ENCODE assay signal across 22 cellular contexts in genomic region chr11:105236631-105237030, GRCh38.
DNase-seq lines count a peak whose midpoint lies in the region; ATAC-seq and TF ChIP-seq lines count a peak whose summit lies in the region.
"Had no signal": no experiment of that assay in that cellular context is flagged by ENCODE, and none has a peak within 500 bp of the region (broad histone marks: within the 10 kb centered on the region; RNA-seq: fewer than 3 reads in every experiment).

No MANE protein-coding gene starts in this region.

- H3K4me3 ChIP-seq in astrocyte of the cerebellum (ENCODE audit: low read depth, low read length) (no peak overlapping the region), prostate gland (no peak overlapping the region)
- H3K4me3 ChIP-seq: A549, dorsolateral prefrontal cortex, pancreas, right lobe of liver, testis had no signal

- H3K27ac Mint-ChIP-seq in HFFc6, result peak overlapping the region; percentile 47
- H3K27ac Mint-ChIP-seq: activated CD4-positive, alpha-beta T cell treated with anti-CD3 and anti-CD28 coated beads, Interleukin-2, amount 10 ng/mL, durations not matched to agents 24 days and 14 days; natural killer cell; stimulated activated effector memory CD8-positive, alpha-beta T cell treated with anti-CD3 and anti-CD28 coated beads, Interleukin-12 subunit alpha, Interleukin-12 subunit beta, amount 100 ng/mL, for 72 hours had no signal

- H3K9me3 Mint-ChIP-seq in HFFc6, result no peaks in the 10 kb centered on the region
- H3K9me3 Mint-ChIP-seq: activated CD4-positive, alpha-beta T cell treated with anti-CD3 and anti-CD28 coated beads, Interleukin-2, amount 10 ng/mL, durations not matched to agents 24 days and 14 days; stimulated activated effector memory CD8-positive, alpha-beta T cell treated with anti-CD3 and anti-CD28 coated beads, Interleukin-12 subunit alpha, Interleukin-12 subunit beta, amount 100 ng/mL, for 72 hours had no signal

- H3K4me1 Mint-ChIP-seq in HFFc6 (ENCODE audit: low read depth), result peaks cover 27% of the 10 kb centered on the region
- H3K4me1 Mint-ChIP-seq: activated CD4-positive, alpha-beta T cell treated with anti-CD3 and anti-CD28 coated beads, Interleukin-2, amount 10 ng/mL, durations not matched to agents 24 days and 14 days; H9; natural killer cell; stimulated activated effector memory CD8-positive, alpha-beta T cell treated with anti-CD3 and anti-CD28 coated beads, Interleukin-12 subunit alpha, Interleukin-12 subunit beta, amount 100 ng/mL, for 72 hours had no signal

- in situ Hi-C loops in astrocyte of the cerebellum (cut with HindIII; ENCODE audit: low sequenced_read_pairs), result no loop called here
- in situ Hi-C loops in GM13977 (cut with MboI; ENCODE audit: low pct_unique_long_range_greater_than_20kb, low sequenced_read_pairs, unreplicated experiment), result no loop called here

- H3K36me3 ChIP-seq in prostate gland, result no peaks in the 10 kb centered on the region
- H3K36me3 ChIP-seq: pancreas, right lobe of liver had no signal

- no peaks in the 10 kb centered on the region for H3K27me3 ChIP-seq in prostate gland (replicated peaks; ENCODE audit: insufficient read depth)
- H3K27me3 ChIP-seq: dorsolateral prefrontal cortex, pancreas, right lobe of liver, testis had no signal

- ATAC-seq in GM21528 (IDR thresholded peaks at IDR 0.05; ENCODE audit: low FRiP score, unreplicated experiment), result no peak
- ATAC-seq: A549; HepG2; left colon; natural killer cell; pancreas; right lobe of liver; stimulated activated effector memory CD8-positive, alpha-beta T cell treated with anti-CD3 and anti-CD28 coated beads, Interleukin-12 subunit alpha, Interleukin-12 subunit beta, amount 100 ng/mL, for 72 hours had no signal

- H3K27me3 Mint-ChIP-seq in HFFc6 (ENCODE audit: insufficient read depth), result no peaks in the 10 kb centered on the region
- H3K27me3 Mint-ChIP-seq: activated CD4-positive, alpha-beta T cell treated with anti-CD3 and anti-CD28 coated beads, Interleukin-2, amount 10 ng/mL, durations not matched to agents 24 days and 14 days had no signal

- TF ChIP-seq CTCF in AG09319 (IDR thresholded peaks at IDR 0.05; ENCODE audit: low read depth, low read length) (no peak), HFFc6 (IDR thresholded peaks at IDR 0.05) (no peak), astrocyte of the cerebellum (IDR thresholded peaks at IDR 0.05; ENCODE audit: low read depth, low read length, missing control alignments) (no peak), GM13977 (IDR thresholded peaks at IDR 0.05; ENCODE audit: extremely low read depth, insufficient read depth, missing control alignments) (no peak), prostate gland (IDR thresholded peaks at IDR 0.05) (no peak)

- TF ChIP-seq POLR2A in prostate gland (IDR thresholded peaks at IDR 0.05), result no peak

- H3K36me3 Mint-ChIP-seq in HFFc6 (ENCODE audit: low read depth), result peaks cover 15% of the 10 kb centered on the region
- H3K36me3 Mint-ChIP-seq: natural killer cell; stimulated activated effector memory CD8-positive, alpha-beta T cell treated with anti-CD3 and anti-CD28 coated beads, Interleukin-12 subunit alpha, Interleukin-12 subunit beta, amount 100 ng/mL, for 72 hours had no signal

- peak overlapping the region; percentile 35; the same call in 1 of the 2 replicates for H3K4me3 Mint-ChIP-seq in HFFc6
- H3K4me3 Mint-ChIP-seq: activated CD4-positive, alpha-beta T cell treated with anti-CD3 and anti-CD28 coated beads, Interleukin-2, amount 10 ng/mL, durations not matched to agents 24 days and 14 days; H9; natural killer cell; stimulated activated effector memory CD8-positive, alpha-beta T cell treated with anti-CD3 and anti-CD28 coated beads, Interleukin-12 subunit alpha, Interleukin-12 subunit beta, amount 100 ng/mL, for 72 hours had no signal

- intact Hi-C loops in head of caudate nucleus (cut with DNase I) (no loop called here), prostate gland (cut with DNase I) (no loop called here)

- H3K9me3 ChIP-seq in prostate gland, result no peaks in the 10 kb centered on the region
- H3K9me3 ChIP-seq: A549, pancreas, right lobe of liver, testis had no signal

- no peak overlapping the region for H3K27ac ChIP-seq in prostate gland
- H3K27ac ChIP-seq: A549, dorsolateral prefrontal cortex, pancreas, right lobe of liver, testis had no signal

- WGBS in prostate gland, result 25% methylated on average over 2 of the region's 2 CpGs

- no peaks in the 10 kb centered on the region for H3K4me1 ChIP-seq in prostate gland (replicated peaks)
- H3K4me1 ChIP-seq: A549, pancreas, right lobe of liver, testis had no signal

- DNase-seq in AG09319 (ENCODE audit: extremely low read depth, low read depth) (peak; percentile 65), HFFc6 (peak; percentile 58), astrocyte of the cerebellum (ENCODE audit: low read depth) (peak; percentile 65), fibroblast of the conjunctiva (ENCODE audit: low read depth) (peak; percentile 8), head of caudate nucleus (no peak), GM13977 (ENCODE audit: low spot score) (no peak), prostate gland (ENCODE audit: low spot score) (no peak)
- DNase-seq: activated CD4-positive, alpha-beta T cell treated with anti-CD3 and anti-CD28 coated beads, Interleukin-2, amount 10 ng/mL, durations not matched to agents 24 days and 14 days; dorsolateral prefrontal cortex; GDM1; H9; left colon; natural killer cell; NCI-H1417 treated with DMSO at 0.1 percent for 48 hours; NCI-H524; pancreas; right lobe of liver; testis had no signal

Comparison
In these comparisons a context has a peak if more than half of its experiments do, and no peak if none do; other contexts are left out.
1. DNase-seq: peak in AG09319 (single experiment), HFFc6 (single experiment), astrocyte of the cerebellum (single experiment) and fibroblast of the conjunctiva (single experiment); none in head of caudate nucleus (0 of 42), GM13977 (single experiment) and prostate gland (single experiment).